In genomic region chr17:68238488-68238887, GRCh38 we compare ENCODE assay signal across 13 cellular contexts. TPM values are rescaled to one million over a fixed set of nuclear protein-coding genes. Genes with fewer than 3 reads are reported as not detected.
A peak's percentile ranks its signal among the peaks of the same experiment; 100 is the strongest.
DNase-seq lines count a peak whose midpoint lies in the region; ATAC-seq and TF ChIP-seq lines count a peak whose summit lies in the region.
"Had no signal": no experiment of that assay in that cellular context is flagged by ENCODE, and none has a peak within 500 bp of the region (broad histone marks: within the 10 kb centered on the region; RNA-seq: fewer than 3 reads in every experiment).

No MANE protein-coding gene starts in this region.

- no peaks in the 10 kb centered on the region for H3F3A ChIP-seq in Loucy (ENCODE audit: low read depth)

- H3K4me2 ChIP-seq in Loucy (ENCODE audit: low read depth, low read length, poor library complexity, severe bottlenecking): peak overlapping the region; percentile 27

- H3K36me3 Mint-ChIP-seq in CD4-positive, alpha-beta T cell (ENCODE audit: low read depth): no peaks in the 10 kb centered on the region
- H3K36me3 Mint-ChIP-seq in activated naive CD8-positive, alpha-beta T cell: no peaks in the 10 kb centered on the region
- no peaks in the 10 kb centered on the region for H3K36me3 Mint-ChIP-seq in natural killer cell treated with Interleukin-12 subunit alpha and Interleukin-12 subunit beta and Interleukin-15 and Interleukin-18, amount 100 ng/mL, for 72 hours
- H3K36me3 Mint-ChIP-seq in mesothelial cell of epicardium: no peaks in the 10 kb centered on the region
- peaks cover 5% of the 10 kb centered on the region for H3K36me3 Mint-ChIP-seq in progenitor cell of endocrine pancreas (ENCODE audit: insufficient read depth)
- H3K36me3 Mint-ChIP-seq: type B pancreatic cell had no signal

- H3K27ac Mint-ChIP-seq in CD4-positive, alpha-beta T cell: peak overlapping the region; percentile 95
- H3K27ac Mint-ChIP-seq in activated naive CD8-positive, alpha-beta T cell: peak overlapping the region; percentile 93
- H3K27ac Mint-ChIP-seq in natural killer cell treated with Interleukin-12 subunit alpha and Interleukin-12 subunit beta and Interleukin-15 and Interleukin-18, amount 100 ng/mL, for 72 hours: peak overlapping the region; percentile 98 to 99
- no peak overlapping the region for H3K27ac Mint-ChIP-seq in mesothelial cell of epicardium
- no peak overlapping the region for H3K27ac Mint-ChIP-seq in progenitor cell of endocrine pancreas
- H3K27ac Mint-ChIP-seq: type B pancreatic cell had no signal

- H3K79me2 ChIP-seq in Loucy (ENCODE audit: insufficient read depth, low read length): no peaks in the 10 kb centered on the region

- H3K9me3 Mint-ChIP-seq in CD4-positive, alpha-beta T cell: no peaks in the 10 kb centered on the region
- no peaks in the 10 kb centered on the region for H3K9me3 Mint-ChIP-seq in activated naive CD8-positive, alpha-beta T cell (ENCODE audit: low read depth)
- no peaks in the 10 kb centered on the region for H3K9me3 Mint-ChIP-seq in natural killer cell treated with Interleukin-12 subunit alpha and Interleukin-12 subunit beta and Interleukin-15 and Interleukin-18, amount 100 ng/mL, for 72 hours
- H3K9me3 Mint-ChIP-seq in mesothelial cell of epicardium: no peaks in the 10 kb centered on the region
- no peaks in the 10 kb centered on the region for H3K9me3 Mint-ChIP-seq in progenitor cell of endocrine pancreas (ENCODE audit: low read depth)
- H3K9me3 Mint-ChIP-seq: type B pancreatic cell had no signal

- H3K4me3 ChIP-seq in Loucy (ENCODE audit: low read length, poor library complexity, severe bottlenecking): no peak overlapping the region
- no peak overlapping the region for H3K4me3 ChIP-seq in WERI-Rb-1 (ENCODE audit: low read depth, low read length)

- H3K27me3 ChIP-seq in CD4-positive, alpha-beta T cell (ENCODE audit: control insufficient read depth, insufficient read depth, low read length): no peaks in the 10 kb centered on the region
- H3K27me3 ChIP-seq in Loucy (ENCODE audit: insufficient read depth, low read length, poor library complexity, severe bottlenecking): no peaks in the 10 kb centered on the region
- H3K27me3 ChIP-seq in WERI-Rb-1 (ENCODE audit: insufficient read depth, low read depth, severe bottlenecking): no peaks in the 10 kb centered on the region
- H3K27me3 ChIP-seq: heart right ventricle had no signal

- peaks cover 48% of the 10 kb centered on the region for H3K4me1 Mint-ChIP-seq in CD4-positive, alpha-beta T cell (ENCODE audit: low read depth)
- H3K4me1 Mint-ChIP-seq in activated naive CD8-positive, alpha-beta T cell (ENCODE audit: low read depth): peaks cover 48% of the 10 kb centered on the region
- H3K4me1 Mint-ChIP-seq in natural killer cell treated with Interleukin-12 subunit alpha and Interleukin-12 subunit beta and Interleukin-15 and Interleukin-18, amount 100 ng/mL, for 72 hours (ENCODE audit: low read depth in 2 of 2): peaks cover 54 to 64% of the 10 kb centered on the region in 2 donors
- H3K4me1 Mint-ChIP-seq in mesothelial cell of epicardium (peaks cover 5% of the 10 kb centered on the region), progenitor cell of endocrine pancreas (ENCODE audit: low read depth) (no peaks in the 10 kb centered on the region)

- peak in 1 of 10 experiments; percentile 26 for DNase-seq in CD4-positive, alpha-beta T cell
- no peak for DNase-seq in natural killer cell treated with Interleukin-12 subunit alpha and Interleukin-12 subunit beta and Interleukin-15 and Interleukin-18, amount 100 ng/mL, for 72 hours (ENCODE audit: low spot score)
- no peak for DNase-seq in stimulated activated CD8-positive, alpha-beta memory T cell treated with anti-CD3 and anti-CD28 coated beads, Interleukin-4, amount 100 ng/mL, for 48 hours
- DNase-seq in mesothelial cell of epicardium (ENCODE audit: low spot score in 2 of 2, unreplicated experiment in 2 of 2) (no peak), WERI-Rb-1 (no peak), progenitor cell of endocrine pancreas (ENCODE audit: low spot score, unreplicated experiment) (no peak)
- DNase-seq: effector CD8-positive, alpha-beta T cell; heart right ventricle; mammary epithelial cell had no signal

- POLR2A ChIA-PET in CD4-positive, alpha-beta T cell (lab: Charles Lee): interaction anchor here (1.0 to 3.9 kb wide), 8 partner anchors 10 to 222 kb away, joined by 3 to 77 read pairs (median 6); partner anchors contain the start of genes AMZ2, ARSG and SLC16A6

- no peak overlapping the region for H2AFZ ChIP-seq in Loucy (ENCODE audit: low read length)

- H3K4me3 Mint-ChIP-seq in CD4-positive, alpha-beta T cell: peak overlapping the region; percentile 83
- peak overlapping the region; percentile 82 for H3K4me3 Mint-ChIP-seq in activated naive CD8-positive, alpha-beta T cell
- peak overlapping the region; percentile 85 for H3K4me3 Mint-ChIP-seq in natural killer cell treated with Interleukin-12 subunit alpha and Interleukin-12 subunit beta and Interleukin-15 and Interleukin-18, amount 100 ng/mL, for 72 hours
- no peak overlapping the region for H3K4me3 Mint-ChIP-seq in mesothelial cell of epicardium
- no peak overlapping the region for H3K4me3 Mint-ChIP-seq in progenitor cell of endocrine pancreas (ENCODE audit: low read depth)
- H3K4me3 Mint-ChIP-seq: type B pancreatic cell had no signal

- no peaks in the 10 kb centered on the region for H3K27me3 Mint-ChIP-seq in CD4-positive, alpha-beta T cell
- H3K27me3 Mint-ChIP-seq in activated naive CD8-positive, alpha-beta T cell: no peaks in the 10 kb centered on the region
- H3K27me3 Mint-ChIP-seq in natural killer cell treated with Interleukin-12 subunit alpha and Interleukin-12 subunit beta and Interleukin-15 and Interleukin-18, amount 100 ng/mL, for 72 hours: no peaks in the 10 kb centered on the region
- H3K27me3 Mint-ChIP-seq in mesothelial cell of epicardium (ENCODE audit: low read depth): no peaks in the 10 kb centered on the region
- H3K27me3 Mint-ChIP-seq in progenitor cell of endocrine pancreas: no peaks in the 10 kb centered on the region
- H3K27me3 Mint-ChIP-seq: type B pancreatic cell had no signal

- H4K20me1 ChIP-seq in Loucy (ENCODE audit: insufficient read depth, low read length, poor library complexity, severe bottlenecking): no peaks in the 10 kb centered on the region

- peak; percentile 8 for ATAC-seq in CD4-positive, alpha-beta T cell (ENCODE audit: poor library complexity)
- ATAC-seq in natural killer cell treated with Interleukin-12 subunit alpha and Interleukin-12 subunit beta and Interleukin-15 and Interleukin-18, amount 100 ng/mL, for 72 hours: no peak

- peak overlapping the region; percentile 74 for H3K27ac ChIP-seq in CD4-positive, alpha-beta T cell (ENCODE audit: low read depth, low read length)
- H3K27ac ChIP-seq in WERI-Rb-1: no peak overlapping the region
- H3K27ac ChIP-seq: VCaP had no signal

- TF ChIP-seq CTCF in CD4-positive, alpha-beta T cell (IDR thresholded peaks at IDR 0.05): no peak
- TF ChIP-seq CTCF in Loucy (conservative IDR thresholded peaks at IDR 0.05; ENCODE audit: low read length): no peak
- no peak for TF ChIP-seq CTCF in mesothelial cell of epicardium (IDR thresholded peaks at IDR 0.05; ENCODE audit: unreplicated experiment)
- no peak for TF ChIP-seq CTCF in WERI-Rb-1 (IDR thresholded peaks at IDR 0.05; ENCODE audit: low read depth, low read length)
- no peak for TF ChIP-seq CTCF in progenitor cell of endocrine pancreas (IDR thresholded peaks at IDR 0.05; ENCODE audit: unreplicated experiment)

- intact Hi-C loops in CD4-positive, alpha-beta T cell (cut with DNase I, micrococcal nuclease): no loop called here

- no peak overlapping the region for H3K9ac ChIP-seq in Loucy (ENCODE audit: low read depth, low read length, poor library complexity, severe bottlenecking)

- H3K9me2 ChIP-seq in Loucy (replicated peaks; ENCODE audit: low read depth, low read length): no peaks in the 10 kb centered on the region

- H3K9me3 ChIP-seq in CD4-positive, alpha-beta T cell (ENCODE audit: control insufficient read depth, low read length): no peaks in the 10 kb centered on the region
- no peaks in the 10 kb centered on the region for H3K9me3 ChIP-seq in Loucy (ENCODE audit: insufficient read depth, low read depth, low read length)
- H3K9me3 ChIP-seq in WERI-Rb-1 (ENCODE audit: severe bottlenecking): no peaks in the 10 kb centered on the region
- H3K9me3 ChIP-seq: heart right ventricle had no signal

- CTCF ChIA-PET in CD4-positive, alpha-beta T cell (lab: Charles Lee): no interaction called here

- peaks cover 20% of the 10 kb centered on the region for H3K4me1 ChIP-seq in Loucy (ENCODE audit: insufficient read depth, low read length, poor library complexity, severe bottlenecking)

- H3K36me3 ChIP-seq in Loucy (ENCODE audit: insufficient read depth, low read length) (no peaks in the 10 kb centered on the region), WERI-Rb-1 (no peaks in the 10 kb centered on the region)
- H3K36me3 ChIP-seq: heart right ventricle had no signal

RNA-seq across cellular contexts. Expression of gene AMZ2, which starts 9.4 kb away (rescaled TPM):
- total RNA-seq in CD4-positive, alpha-beta T cell: 10 to 100 TPM; 63.0 to 64.9 TPM
- 10 to 100 TPM; 47.1 to 62.2 TPM for total RNA-seq in natural killer cell treated with Interleukin-12 subunit alpha and Interleukin-12 subunit beta and Interleukin-15 and Interleukin-18, amount 100 ng/mL, for 72 hours
- total RNA-seq in mesothelial cell of epicardium (63.2 to 85.1 TPM (median 65.4 TPM) in 3 replicates), progenitor cell of endocrine pancreas (58.3 and 61.4 TPM in 2 replicates)

RNA-seq across cellular contexts. Expression of gene SLC16A6, which starts 52.4 kb away (rescaled TPM):
- 1 to 10 TPM; 7.7 to 9.5 TPM for total RNA-seq in CD4-positive, alpha-beta T cell
- total RNA-seq in natural killer cell treated with Interleukin-12 subunit alpha and Interleukin-12 subunit beta and Interleukin-15 and Interleukin-18, amount 100 ng/mL, for 72 hours: 1 to 10 TPM; 2.4 to 5.8 TPM
- total RNA-seq in mesothelial cell of epicardium (0.89 to 1.3 TPM (median 0.90 TPM) in 3 replicates), progenitor cell of endocrine pancreas (0.12 and 0.24 TPM in 2 replicates)

RNA-seq across cellular contexts. Expression of gene ARSG, which starts 52.8 kb away (rescaled TPM):
- total RNA-seq in CD4-positive, alpha-beta T cell: 10 to 100 TPM; 13.8 to 16.0 TPM
- 1 to 10 TPM; 2.4 to 4.7 TPM for total RNA-seq in natural killer cell treated with Interleukin-12 subunit alpha and Interleukin-12 subunit beta and Interleukin-15 and Interleukin-18, amount 100 ng/mL, for 72 hours
- total RNA-seq in mesothelial cell of epicardium (7.8 to 11.4 TPM (median 9.0 TPM) in 3 replicates), progenitor cell of endocrine pancreas (2.6 and 4.9 TPM in 2 replicates)

Comparison
In these comparisons a context has a peak if more than half of its experiments do, and no peak if none do; other contexts are left out.
1. H3K27ac Mint-ChIP-seq: peak in CD4-positive, alpha-beta T cell (single experiment), activated naive CD8-positive, alpha-beta T cell (single experiment) and natural killer cell treated with Interleukin-12 subunit alpha and Interleukin-12 subunit beta and Interleukin-15 and Interleukin-18, amount 100 ng/mL, for 72 hours (2 of 2); none in mesothelial cell of epicardium (single experiment) and progenitor cell of endocrine pancreas (single experiment).
2. H3K4me3 Mint-ChIP-seq: peak in CD4-positive, alpha-beta T cell (single experiment), activated naive CD8-positive, alpha-beta T cell (single experiment) and natural killer cell treated with Interleukin-12 subunit alpha and Interleukin-12 subunit beta and Interleukin-15 and Interleukin-18, amount 100 ng/mL, for 72 hours (single experiment); none in mesothelial cell of epicardium (single experiment) and progenitor cell of endocrine pancreas (single experiment).